20 cellular contexts compared by ENCODE assay signal in the genomic region with DNA sequence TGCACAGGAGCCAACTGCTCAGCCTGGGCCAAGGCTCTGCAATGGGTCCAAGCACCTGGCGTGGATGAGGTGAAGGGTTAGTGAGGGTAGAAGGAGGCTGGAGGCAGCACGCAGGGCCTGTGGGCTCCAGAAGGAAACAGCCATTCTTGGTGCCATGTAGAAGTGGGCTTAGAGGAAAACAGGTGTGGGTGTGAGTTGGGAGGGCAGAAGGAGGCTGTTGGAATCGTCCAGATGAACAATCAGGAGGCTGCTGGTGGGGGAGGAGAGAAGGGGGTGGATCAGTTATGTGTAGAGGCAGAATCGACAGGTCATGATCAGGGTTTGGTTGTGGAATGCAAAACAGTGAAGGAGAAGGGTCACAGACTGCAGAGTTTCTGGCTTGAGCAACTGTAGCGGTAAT.
"Had no signal": no experiment of that assay in that cellular context is flagged by ENCODE, and none has a peak within 500 bp of the region (broad histone marks: within the 10 kb centered on the region; RNA-seq: fewer than 3 reads in every experiment).

No MANE protein-coding gene starts in this region.

- H3K27ac ChIP-seq: HL-60, SJSA1, SK-N-MC had no signal

- H3K36me3 ChIP-seq: SJSA1 had no signal

- H3K9me3 ChIP-seq: SJSA1 had no signal

- H3K4me1 ChIP-seq: SJSA1 had no signal

- H3K27me3 ChIP-seq: SJSA1 had no signal

- DNase-seq: KBM-7, MV-4-11, NCI-H1048, NCI-H1105, NCI-H1417, NCI-H1436 treated with DMSO at 0.1 percent for 48 hours, NCI-H1694 treated with DMSO at 0.1 percent for 48 hours, NCI-H1930, NCI-H2081, NCI-H2107, NCI-H2227 treated with DMSO at 0.1 percent for 48 hours, NCI-H524, NCI-H526 treated with DMSO at 0.1 percent for 48 hours, NCI-H748 treated with DMSO at 0.1 percent for 48 hours, Right ventricle myocardium superior, RPMI8226, SIG-M5 had no signal

- H3K4me3 ChIP-seq: SJSA1, SK-N-MC had no signal
